In the genomic region with DNA sequence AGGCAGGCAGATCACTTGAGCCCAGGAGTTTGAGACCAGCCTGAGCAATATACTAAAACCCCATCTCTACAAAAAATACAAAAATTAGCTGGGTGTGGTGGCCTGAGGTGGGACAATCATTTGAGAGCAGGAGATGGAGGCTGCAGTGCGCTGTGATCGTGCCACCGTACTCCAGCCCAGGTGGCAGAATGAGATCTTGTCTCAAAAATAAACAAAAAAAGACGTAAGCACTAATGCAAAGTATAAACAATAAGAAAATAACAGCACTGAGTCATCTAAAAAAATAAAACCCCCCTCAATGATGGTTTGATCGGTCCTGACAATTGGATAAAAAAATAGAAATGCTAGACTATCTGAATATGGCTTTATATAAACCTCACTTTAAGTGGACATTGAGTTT, we compare ENCODE assay signal across 1 cellular context.
TF ChIP-seq lines count a peak whose summit lies in the region.

No MANE protein-coding gene starts in this region.

TF ChIP-seq in HEK293, 187 proteins besides CTCF, POLR2A, EP300 and RAD21 (continued from another document):
- TF ChIP-seq ZNF664 (tag by site-specific recombination; IDR thresholded peaks at IDR 0.05): no peak
- TF ChIP-seq ZEB2 (tag by site-specific recombination; IDR thresholded peaks at IDR 0.05): no peak
- TF ChIP-seq, protein P1, sequence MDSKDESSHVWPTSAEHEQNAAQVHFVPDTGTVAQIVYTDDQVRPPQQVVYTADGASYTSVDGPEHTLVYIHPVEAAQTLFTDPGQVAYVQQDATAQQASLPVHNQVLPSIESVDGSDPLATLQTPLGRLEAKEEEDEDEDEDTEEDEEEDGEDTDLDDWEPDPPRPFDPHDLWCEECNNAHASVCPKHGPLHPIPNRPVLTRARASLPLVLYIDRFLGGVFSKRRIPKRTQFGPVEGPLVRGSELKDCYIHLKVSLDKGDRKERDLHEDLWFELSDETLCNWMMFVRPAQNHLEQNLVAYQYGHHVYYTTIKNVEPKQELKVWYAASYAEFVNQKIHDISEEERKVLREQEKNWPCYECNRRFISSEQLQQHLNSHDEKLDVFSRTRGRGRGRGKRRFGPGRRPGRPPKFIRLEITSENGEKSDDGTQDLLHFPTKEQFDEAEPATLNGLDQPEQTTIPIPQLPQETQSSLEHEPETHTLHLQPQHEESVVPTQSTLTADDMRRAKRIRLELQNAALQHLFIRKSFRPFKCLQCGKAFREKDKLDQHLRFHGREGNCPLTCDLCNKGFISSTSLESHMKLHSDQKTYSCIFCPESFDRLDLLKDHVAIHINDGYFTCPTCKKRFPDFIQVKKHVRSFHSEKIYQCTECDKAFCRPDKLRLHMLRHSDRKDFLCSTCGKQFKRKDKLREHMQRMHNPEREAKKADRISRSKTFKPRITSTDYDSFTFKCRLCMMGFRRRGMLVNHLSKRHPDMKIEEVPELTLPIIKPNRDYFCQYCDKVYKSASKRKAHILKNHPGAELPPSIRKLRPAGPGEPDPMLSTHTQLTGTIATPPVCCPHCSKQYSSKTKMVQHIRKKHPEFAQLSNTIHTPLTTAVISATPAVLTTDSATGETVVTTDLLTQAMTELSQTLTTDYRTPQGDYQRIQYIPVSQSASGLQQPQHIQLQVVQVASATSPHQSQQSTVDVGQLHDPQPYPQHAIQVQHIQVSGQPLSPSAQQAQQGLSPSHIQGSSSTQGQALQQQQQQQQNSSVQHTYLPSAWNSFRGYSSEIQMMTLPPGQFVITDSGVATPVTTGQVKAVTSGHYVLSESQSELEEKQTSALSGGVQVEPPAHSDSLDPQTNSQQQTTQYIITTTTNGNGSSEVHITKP (tag by site-specific recombination; IDR thresholded peaks at IDR 0.05): peak; percentile 95
- peak; percentile 87 for TF ChIP-seq ZNF600 (tag by site-specific recombination; IDR thresholded peaks at IDR 0.05)
- TF ChIP-seq FEZF1 (tag by site-specific recombination; IDR thresholded peaks at IDR 0.05): 0 out of 2 replicates have a peak, but pooled peaks have one; percentile 10
- no peak for TF ChIP-seq ZIC2 (tag by site-specific recombination; IDR thresholded peaks at IDR 0.05)
